ENCODE assay signal across 11 cellular contexts in the genomic region with DNA sequence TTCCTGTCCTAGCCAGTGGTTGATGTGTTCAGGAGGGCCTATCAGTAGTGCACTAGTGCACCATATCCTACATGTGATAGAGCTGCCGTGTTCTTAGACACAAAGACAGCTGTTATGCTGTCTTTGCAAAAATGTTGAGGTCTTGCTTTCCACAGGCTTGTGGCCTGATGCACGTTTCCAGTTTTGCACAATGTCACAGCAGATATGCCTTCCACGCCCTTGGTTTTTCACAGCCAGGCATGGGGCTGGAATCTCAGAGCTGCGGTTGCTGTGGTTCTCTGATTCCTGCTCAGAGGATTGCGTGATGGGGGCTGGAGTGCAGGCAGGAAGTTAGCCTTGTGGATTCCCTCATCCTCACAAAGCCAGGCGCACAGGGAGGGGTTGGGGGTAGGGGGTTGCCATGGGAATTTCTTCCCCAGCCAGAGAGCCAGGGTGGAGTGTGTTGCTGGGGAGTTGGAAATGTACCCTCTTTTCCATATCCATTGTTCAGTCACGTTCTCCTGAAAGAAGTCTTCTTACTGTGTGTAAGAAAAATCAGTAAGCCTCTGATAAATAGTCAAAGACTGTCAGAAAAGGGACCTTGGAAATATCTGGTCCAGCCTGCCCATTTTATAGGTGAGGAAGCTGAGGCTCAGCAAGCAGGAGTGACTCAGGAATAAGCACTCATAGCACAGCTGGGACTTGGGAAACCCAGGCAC.
A peak's percentile ranks its signal among the peaks of the same experiment; 100 is the strongest.
DNase-seq lines count a peak whose midpoint lies in the region; ATAC-seq and TF ChIP-seq lines count a peak whose summit lies in the region.
"Had no signal": no experiment of that assay in that cellular context is flagged by ENCODE, and none has a peak within 500 bp of the region (broad histone marks: within the 10 kb centered on the region; RNA-seq: fewer than 3 reads in every experiment).

No MANE protein-coding gene starts in this region.

- peak overlapping the region; percentile 93 for H3K27ac Mint-ChIP-seq in activated CD4-positive, alpha-beta T cell treated with anti-CD3 and anti-CD28 coated beads, Interleukin-2, amount 10 ng/mL, durations not matched to agents 24 days and 14 days
- H3K27ac Mint-ChIP-seq in stimulated activated memory B cell treated with anti-CD40 and anti-IgM and Interleukin-4, amounts not matched to agents 10 μg/mL and 1 μg/mL and 100 μg/mL, for 72 hours: peak overlapping the region; percentile 63

- H3K4me3 ChIP-seq in fibroblast of the aortic adventitia (ENCODE audit: low read depth, low read length): no peak overlapping the region

- H3K4me1 Mint-ChIP-seq in activated CD4-positive, alpha-beta T cell treated with anti-CD3 and anti-CD28 coated beads, Interleukin-2, amount 10 ng/mL, durations not matched to agents 24 days and 14 days: peaks cover 94% of the 10 kb centered on the region
- H3K4me1 Mint-ChIP-seq in stimulated activated memory B cell treated with anti-CD40 and anti-IgM and Interleukin-4, amounts not matched to agents 10 μg/mL and 1 μg/mL and 100 μg/mL, for 72 hours: peaks cover 93% of the 10 kb centered on the region

- peak; percentile 76 for DNase-seq in activated CD4-positive, alpha-beta T cell treated with anti-CD3 and anti-CD28 coated beads, Interleukin-2, amount 10 ng/mL, durations not matched to agents 24 days and 14 days
- DNase-seq in activated CD4-positive, alpha-beta T cell treated with anti-CD3 and anti-CD28 coated beads for 4 hours: no peak
- DNase-seq in SKM-1 (lab: John Stamatoyannopoulos, UW; ENCODE audit: unreplicated experiment) (peak; percentile 36), fibroblast of the aortic adventitia (ENCODE audit: low read depth) (peak; percentile 90), inferior parietal cortex (ENCODE audit: extremely low spot score) (no peak)
- DNase-seq: ACHN, glutamatergic neuron, MM.1S had no signal

- ATAC-seq in stimulated activated memory B cell treated with anti-CD40 and anti-IgM and Interleukin-4, amounts not matched to agents 10 μg/mL and 1 μg/mL and 100 μg/mL, for 72 hours: no peak
- ATAC-seq in GM19463 (IDR thresholded peaks at IDR 0.05; ENCODE audit: unreplicated experiment) (no peak), HG03521 (IDR thresholded peaks at IDR 0.05; ENCODE audit: unreplicated experiment) (no peak)

- intact Hi-C loops in activated CD4-positive, alpha-beta T cell treated with anti-CD3 and anti-CD28 coated beads, Interleukin-2, amount 10 ng/mL, durations not matched to agents 24 days and 14 days (cut with micrococcal nuclease): loop anchor here (5.0 kb wide), 1 partner anchor 77 kb away; the partner anchor contains the start of gene SMAD3

- H3K27me3 Mint-ChIP-seq in activated CD4-positive, alpha-beta T cell treated with anti-CD3 and anti-CD28 coated beads, Interleukin-2, amount 10 ng/mL, durations not matched to agents 24 days and 14 days: no peaks in the 10 kb centered on the region
- H3K27me3 Mint-ChIP-seq in stimulated activated memory B cell treated with anti-CD40 and anti-IgM and Interleukin-4, amounts not matched to agents 10 μg/mL and 1 μg/mL and 100 μg/mL, for 72 hours: no peaks in the 10 kb centered on the region

- H3K9me3 Mint-ChIP-seq in activated CD4-positive, alpha-beta T cell treated with anti-CD3 and anti-CD28 coated beads, Interleukin-2, amount 10 ng/mL, durations not matched to agents 24 days and 14 days: no peaks in the 10 kb centered on the region
- no peaks in the 10 kb centered on the region for H3K9me3 Mint-ChIP-seq in stimulated activated memory B cell treated with anti-CD40 and anti-IgM and Interleukin-4, amounts not matched to agents 10 μg/mL and 1 μg/mL and 100 μg/mL, for 72 hours

- peaks cover 25% of the 10 kb centered on the region for H3K36me3 Mint-ChIP-seq in activated CD4-positive, alpha-beta T cell treated with anti-CD3 and anti-CD28 coated beads, Interleukin-2, amount 10 ng/mL, durations not matched to agents 24 days and 14 days (ENCODE audit: low read depth)
- no peaks in the 10 kb centered on the region for H3K36me3 Mint-ChIP-seq in stimulated activated memory B cell treated with anti-CD40 and anti-IgM and Interleukin-4, amounts not matched to agents 10 μg/mL and 1 μg/mL and 100 μg/mL, for 72 hours

- peak overlapping the region; percentile 50 for H3K4me3 Mint-ChIP-seq in activated CD4-positive, alpha-beta T cell treated with anti-CD3 and anti-CD28 coated beads, Interleukin-2, amount 10 ng/mL, durations not matched to agents 24 days and 14 days
- H3K4me3 Mint-ChIP-seq in stimulated activated memory B cell treated with anti-CD40 and anti-IgM and Interleukin-4, amounts not matched to agents 10 μg/mL and 1 μg/mL and 100 μg/mL, for 72 hours: no peak overlapping the region

- TF ChIP-seq CTCF in fibroblast of the aortic adventitia (IDR thresholded peaks at IDR 0.05; ENCODE audit: insufficient read depth, low read length): no peak

Comparison
In these comparisons a context has a peak if more than half of its experiments do, and no peak if none do; other contexts are left out.
1. DNase-seq: peak in activated CD4-positive, alpha-beta T cell treated with anti-CD3 and anti-CD28 coated beads, Interleukin-2, amount 10 ng/mL, durations not matched to agents 24 days and 14 days (single experiment), SKM-1 (single experiment) and fibroblast of the aortic adventitia (single experiment); none in activated CD4-positive, alpha-beta T cell treated with anti-CD3 and anti-CD28 coated beads for 4 hours (0 of 2) and inferior parietal cortex (single experiment).